ENCODE assay signal across 12 cellular contexts in the genomic region with DNA sequence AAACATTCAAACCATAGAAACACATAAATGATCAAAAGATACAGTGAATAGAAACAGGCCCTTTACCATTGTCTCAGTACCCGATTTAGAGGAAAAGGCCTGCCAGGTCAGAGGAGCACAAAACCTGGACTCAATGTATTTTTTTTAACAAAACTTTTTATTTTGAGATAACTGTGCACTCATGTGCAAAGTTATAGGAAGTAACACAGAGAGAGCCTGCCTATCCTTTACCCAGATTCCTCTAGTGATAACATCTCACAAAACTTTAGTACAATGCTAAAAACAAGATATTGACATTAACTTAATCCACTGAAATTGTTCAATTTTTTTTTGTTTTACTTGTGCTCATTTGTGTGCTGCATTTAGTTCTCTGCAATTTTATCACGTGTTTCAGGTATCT. TPM values are rescaled to one million over a fixed set of nuclear protein-coding genes. Genes with fewer than 3 reads are reported as not detected.
DNase-seq lines count a peak whose midpoint lies in the region; ATAC-seq and TF ChIP-seq lines count a peak whose summit lies in the region.
"Had no signal": no experiment of that assay in that cellular context is flagged by ENCODE, and none has a peak within 500 bp of the region (broad histone marks: within the 10 kb centered on the region; RNA-seq: fewer than 3 reads in every experiment).

No MANE protein-coding gene starts in this region.

- H3K9me2 ChIP-seq in MM.1S (replicated peaks; ENCODE audit: insufficient read depth, low read length), result no peaks in the 10 kb centered on the region

- peak overlapping the region in 7 of 8 donors; percentile 79 to 87 (median 82) for H3K4me3 Mint-ChIP-seq in CD4-positive, alpha-beta memory T cell
- no peak overlapping the region for H3K4me3 Mint-ChIP-seq in stimulated activated naive CD8-positive, alpha-beta T cell treated with anti-CD3 and anti-CD28 coated beads, Interleukin-15, amount 100 ng/mL, for 72 hours

- TF ChIP-seq CTCF in MM.1S (IDR thresholded peaks at IDR 0.05; ENCODE audit: low read length), result no peak

- H3K9me3 ChIP-seq in CD4-positive, alpha-beta memory T cell (ENCODE audit: control insufficient read depth in 1 of 2, low read length in 2 of 2), result no peaks in the 10 kb centered on the region
- H3K9me3 ChIP-seq in MM.1S (replicated peaks; ENCODE audit: insufficient read depth, low read length), result no peaks in the 10 kb centered on the region

- H3K36me3 ChIP-seq in CD4-positive, alpha-beta memory T cell (ENCODE audit: insufficient read depth, low read length), result no peaks in the 10 kb centered on the region
- H3K36me3 ChIP-seq in MM.1S (replicated peaks; ENCODE audit: insufficient read depth, low read length), result no peaks in the 10 kb centered on the region

- H3K27me3 Mint-ChIP-seq in CD4-positive, alpha-beta memory T cell, result no peaks in the 10 kb centered on the region
- no peaks in the 10 kb centered on the region for H3K27me3 Mint-ChIP-seq in stimulated activated naive CD8-positive, alpha-beta T cell treated with anti-CD3 and anti-CD28 coated beads, Interleukin-15, amount 100 ng/mL, for 72 hours

- DNase-seq in CD4-positive, alpha-beta memory T cell, result peak in 2 of 5 donors; percentile 1 to 5
- DNase-seq in MM.1S (no peak), NAMALWA (ENCODE audit: low spot score) (no peak)
- DNase-seq in stimulated activated naive CD4-positive, alpha-beta T cell (lab: John Stamatoyannopoulos, UW), result no peak
- no peak for DNase-seq in stimulated activated naive CD8-positive, alpha-beta T cell treated with anti-CD3 and anti-CD28 coated beads, Interleukin-15, amount 100 ng/mL, for 72 hours
- DNase-seq in activated CD8-positive, alpha-beta memory T cell treated with anti-CD3 and anti-CD28 coated beads, Interleukin-2, amount 50 U/mL, for 4 hours, result no peak
- DNase-seq: activated CD4-positive, alpha-beta T cell treated with anti-CD3 and anti-CD28 coated beads for 4 hours; AML-193; NCI-H1694 treated with DMSO at 0.1 percent for 48 hours had no signal

- CTCF ChIA-PET in CD4-positive, alpha-beta memory T cell (lab: Charles Lee; ENCODE audit: partially characterized antibody), result no interaction called here

- peak; percentile 18 for ATAC-seq in GM19328 (IDR thresholded peaks at IDR 0.05; ENCODE audit: unreplicated experiment)
- peak; percentile 19 for ATAC-seq in HG02870 (IDR thresholded peaks at IDR 0.05; ENCODE audit: unreplicated experiment)
- no peak for ATAC-seq in stimulated activated naive CD8-positive, alpha-beta T cell treated with anti-CD3 and anti-CD28 coated beads, Interleukin-15, amount 100 ng/mL, for 72 hours

- H3K9me3 Mint-ChIP-seq in CD4-positive, alpha-beta memory T cell, result peaks cover 0 to 5% (median 0%) of the 10 kb centered on the region in 8 donors
- H3K9me3 Mint-ChIP-seq in stimulated activated naive CD8-positive, alpha-beta T cell treated with anti-CD3 and anti-CD28 coated beads, Interleukin-15, amount 100 ng/mL, for 72 hours, result peaks cover 13 to 41% of the 10 kb centered on the region in 2 donors

- POLR2A ChIA-PET in CD4-positive, alpha-beta memory T cell (lab: Charles Lee; ENCODE audit: partially characterized antibody), result no interaction called here

- H4K20me1 ChIP-seq in MM.1S (ENCODE audit: insufficient read depth, low read length), result no peaks in the 10 kb centered on the region

- peaks cover 4 to 7% of the 10 kb centered on the region in 2 donors for H3K36me3 Mint-ChIP-seq in CD4-positive, alpha-beta memory T cell

- peaks cover 19% of the 10 kb centered on the region for H3F3A ChIP-seq in MM.1S (ENCODE audit: insufficient read depth, low read length)

- H3K9ac ChIP-seq in MM.1S (ENCODE audit: low read length), result peak overlapping the region; percentile 55; the same call in 1 of the 2 replicates

- peaks cover 28% of the 10 kb centered on the region for H3K79me2 ChIP-seq in MM.1S (ENCODE audit: low read length)

- H2AFZ ChIP-seq in MM.1S (ENCODE audit: low read length), result peak overlapping the region; percentile 33; the same call in 1 of the 2 replicates

- peaks cover 33% of the 10 kb centered on the region for H3K4me1 ChIP-seq in CD4-positive, alpha-beta memory T cell (ENCODE audit: insufficient read depth, low read length)
- H3K4me1 ChIP-seq in MM.1S (ENCODE audit: low read length), result peaks cover 22% of the 10 kb centered on the region

- intact Hi-C loops in CD4-positive, alpha-beta memory T cell (cut with micrococcal nuclease), result no loop called here

- H3K27ac Mint-ChIP-seq in CD4-positive, alpha-beta memory T cell, result peak overlapping the region; percentile 78 to 97 (median 92)
- no peak overlapping the region for H3K27ac Mint-ChIP-seq in stimulated activated naive CD8-positive, alpha-beta T cell treated with anti-CD3 and anti-CD28 coated beads, Interleukin-15, amount 100 ng/mL, for 72 hours

- H3K27me3 ChIP-seq in CD4-positive, alpha-beta memory T cell (ENCODE audit: insufficient read depth, low read length), result no peaks in the 10 kb centered on the region
- no peaks in the 10 kb centered on the region for H3K27me3 ChIP-seq in MM.1S (replicated peaks; ENCODE audit: insufficient read depth, low read length)

- H3K27ac ChIP-seq in CD4-positive, alpha-beta memory T cell (ENCODE audit: low read depth, low read length), result no peak overlapping the region
- peak overlapping the region; percentile 98 for H3K27ac ChIP-seq in MM.1S (ENCODE audit: low read length)

- H3K4me1 Mint-ChIP-seq in CD4-positive, alpha-beta memory T cell, result peaks cover 19 to 44% (median 29%) of the 10 kb centered on the region in 4 donors
- peaks cover 24% of the 10 kb centered on the region for H3K4me1 Mint-ChIP-seq in stimulated activated naive CD8-positive, alpha-beta T cell treated with anti-CD3 and anti-CD28 coated beads, Interleukin-15, amount 100 ng/mL, for 72 hours

- peak overlapping the region; percentile 68 for H3K4me2 ChIP-seq in MM.1S (ENCODE audit: low read depth, low read length)

- H3K4me3 ChIP-seq in CD4-positive, alpha-beta memory T cell (ENCODE audit: low read length in 2 of 2), result peak overlapping the region in 1 of 2 donors; percentile 25
- H3K4me3 ChIP-seq in MM.1S (ENCODE audit: low read length), result peak overlapping the region; percentile 26; the same call in 1 of the 2 replicates

RNA-seq across cellular contexts. Expression of a gene that starts 36.8 kb away (rescaled TPM):
- 10 to 100 TPM; 24.1 to 29.7 TPM for total RNA-seq in CD4-positive, alpha-beta memory T cell
- 10 to 100 TPM; 55.1 to 69.2 TPM for polyA plus RNA-seq in CD4-positive, alpha-beta memory T cell
- total RNA-seq: lung microvascular endothelial cell had no signal

Comparison
In these comparisons a context has a peak if more than half of its experiments do, and no peak if none do; other contexts are left out.
1. H3K27ac Mint-ChIP-seq: peak in CD4-positive, alpha-beta memory T cell (7 of 7); none in stimulated activated naive CD8-positive, alpha-beta T cell treated with anti-CD3 and anti-CD28 coated beads, Interleukin-15, amount 100 ng/mL, for 72 hours (0 of 2).
2. H3K4me3 Mint-ChIP-seq: peak in CD4-positive, alpha-beta memory T cell (7 of 8); none in stimulated activated naive CD8-positive, alpha-beta T cell treated with anti-CD3 and anti-CD28 coated beads, Interleukin-15, amount 100 ng/mL, for 72 hours (0 of 2).